Comparison of ENCODE assay signal across 13 cellular contexts in the genomic region with DNA sequence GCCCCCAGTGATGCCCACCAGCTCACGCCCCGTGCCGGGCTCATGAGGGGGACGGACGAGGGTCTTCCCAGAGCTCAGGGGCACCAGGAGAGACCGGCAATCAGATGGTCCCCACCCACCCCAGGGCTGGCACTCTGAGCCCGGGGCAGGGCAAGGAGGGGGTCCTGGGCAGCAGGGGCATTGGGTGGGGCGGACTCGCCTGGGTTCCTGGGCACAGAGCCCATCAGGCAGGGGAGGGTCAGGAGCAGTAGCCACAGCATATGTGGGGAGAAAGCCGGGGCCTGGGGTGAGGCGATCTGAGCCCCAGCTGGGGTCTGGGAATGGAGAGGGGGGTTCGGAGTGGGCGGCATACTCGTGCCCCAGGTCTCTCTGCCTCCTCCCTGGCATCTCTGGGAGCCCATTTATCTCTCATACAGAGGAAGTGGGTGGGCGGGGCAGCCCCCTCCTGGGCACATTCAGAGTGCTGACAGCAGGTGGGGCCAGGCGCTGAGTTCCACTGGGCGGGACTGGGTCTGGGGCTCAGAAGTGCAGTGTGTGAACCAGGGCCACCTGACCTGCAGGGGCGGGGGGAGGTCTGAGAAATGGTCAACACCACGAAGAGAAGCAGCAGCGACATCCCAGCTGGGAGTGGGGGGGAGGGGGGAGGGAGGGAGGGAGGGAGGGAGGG. TPM values are rescaled to one million over a fixed set of nuclear protein-coding genes. Genes with fewer than 3 reads are reported as not detected.
DNase-seq lines count a peak whose midpoint lies in the region; ATAC-seq lines count a peak whose summit lies in the region.
"Had no signal": no experiment of that assay in that cellular context is flagged by ENCODE, and none has a peak within 500 bp of the region (broad histone marks: within the 10 kb centered on the region; RNA-seq: fewer than 3 reads in every experiment).

No MANE protein-coding gene starts in this region.

- H3K79me1 ChIP-seq in mesendoderm (ENCODE audit: low read length), result no peaks in the 10 kb centered on the region

- H3K27ac ChIP-seq in mesendoderm (ENCODE audit: low read depth, low read length), result no peak overlapping the region
- H3K27ac ChIP-seq: heart right ventricle, PC-9, psoas muscle had no signal

- no peaks in the 10 kb centered on the region for H3K4me1 Mint-ChIP-seq in activated CD4-positive, alpha-beta memory T cell treated with anti-CD3 and anti-CD28 coated beads for 36 hours (ENCODE audit: low read depth)
- no peaks in the 10 kb centered on the region for H3K4me1 Mint-ChIP-seq in activated CD4-positive, alpha-beta memory T cell treated with anti-CD3 and anti-CD28 coated beads, Interleukin-2, amount 10 ng/mL, durations not matched to agents 7 days and 5 days
- no peaks in the 10 kb centered on the region for H3K4me1 Mint-ChIP-seq in activated CD8-positive, alpha-beta memory T cell treated with anti-CD3 and anti-CD28 coated beads, Interleukin-2, amount 10 ng/mL, durations not matched to agents 7 days and 5 days

- no peak overlapping the region for H2AK5ac ChIP-seq in mesendoderm (ENCODE audit: low read length)

- CTCF ChIA-PET in activated CD4-positive, alpha-beta memory T cell treated with anti-CD3 and anti-CD28 coated beads for 36 hours (lab: Charles Lee), result no interaction called here
- CTCF ChIA-PET in activated CD4-positive, alpha-beta memory T cell treated with anti-CD3 and anti-CD28 coated beads, Interleukin-2, amount 10 ng/mL, durations not matched to agents 7 days and 5 days (lab: Charles Lee), result no interaction called here
- CTCF ChIA-PET in activated CD8-positive, alpha-beta memory T cell treated with anti-CD3 and anti-CD28 coated beads, Interleukin-2, amount 10 ng/mL, durations not matched to agents 7 days and 5 days (lab: Charles Lee), result interaction anchor here (1.9 kb wide), 1 partner anchor 12 kb away, joined by 10 read pairs; no protein-coding TSS in a partner anchor

- H3K27me3 ChIP-seq in mesendoderm (ENCODE audit: insufficient read depth, low read length, poor library complexity), result no peaks in the 10 kb centered on the region

- DNase-seq in activated CD4-positive, alpha-beta memory T cell treated with anti-CD3 and anti-CD28 coated beads for 36 hours, result peak; percentile 21
- DNase-seq in activated CD4-positive, alpha-beta memory T cell treated with anti-CD3 and anti-CD28 coated beads, Interleukin-2, amount 10 ng/mL, durations not matched to agents 7 days and 5 days, result no peak
- peak; percentile 50 for DNase-seq in NCI-H510A (lab: John Stamatoyannopoulos, UW)
- peak; percentile 62 for DNase-seq in mesendoderm
- DNase-seq in NCI-H524 treated with DMSO at 0.1 percent for 48 hours (lab: John Stamatoyannopoulos, UW), result no peak
- DNase-seq in activated CD8-positive, alpha-beta memory T cell treated with anti-CD3 and anti-CD28 coated beads, Interleukin-2, amount 10 ng/mL, durations not matched to agents 7 days and 5 days, result no peak
- DNase-seq: activated T-cell treated with anti-CD3 and anti-CD28 coated beads, Interleukin-2, amount 50 U/mL, for 4 hours; GDM1; heart right ventricle; PC-9; psoas muscle had no signal

- H2BK120ac ChIP-seq in mesendoderm (ENCODE audit: low read depth, low read length), result no peak overlapping the region

- peaks cover 38% of the 10 kb centered on the region for H3K27me3 Mint-ChIP-seq in activated CD4-positive, alpha-beta memory T cell treated with anti-CD3 and anti-CD28 coated beads for 36 hours
- peaks cover 31% of the 10 kb centered on the region for H3K27me3 Mint-ChIP-seq in activated CD4-positive, alpha-beta memory T cell treated with anti-CD3 and anti-CD28 coated beads, Interleukin-2, amount 10 ng/mL, durations not matched to agents 7 days and 5 days
- peaks cover 50% of the 10 kb centered on the region for H3K27me3 Mint-ChIP-seq in activated CD8-positive, alpha-beta memory T cell treated with anti-CD3 and anti-CD28 coated beads, Interleukin-2, amount 10 ng/mL, durations not matched to agents 7 days and 5 days

- ATAC-seq in activated CD8-positive, alpha-beta memory T cell treated with anti-CD3 and anti-CD28 coated beads, Interleukin-2, amount 10 ng/mL, durations not matched to agents 7 days and 5 days, result no peak
- ATAC-seq: psoas muscle had no signal

- H3K36me3 Mint-ChIP-seq in activated CD4-positive, alpha-beta memory T cell treated with anti-CD3 and anti-CD28 coated beads for 36 hours, result no peaks in the 10 kb centered on the region
- H3K36me3 Mint-ChIP-seq in activated CD4-positive, alpha-beta memory T cell treated with anti-CD3 and anti-CD28 coated beads, Interleukin-2, amount 10 ng/mL, durations not matched to agents 7 days and 5 days (ENCODE audit: low read depth), result no peaks in the 10 kb centered on the region
- no peaks in the 10 kb centered on the region for H3K36me3 Mint-ChIP-seq in activated CD8-positive, alpha-beta memory T cell treated with anti-CD3 and anti-CD28 coated beads, Interleukin-2, amount 10 ng/mL, durations not matched to agents 7 days and 5 days

- no CpG with 5 or more reads among the region's 20 CpGs for WGBS in mesendoderm (ENCODE audit: extremely low coverage, insufficient coverage, low lambda C conversion rate)

- no peak overlapping the region for H3K18ac ChIP-seq in mesendoderm (ENCODE audit: low read length)

- no peak overlapping the region for H3K27ac Mint-ChIP-seq in activated CD4-positive, alpha-beta memory T cell treated with anti-CD3 and anti-CD28 coated beads for 36 hours
- no peak overlapping the region for H3K27ac Mint-ChIP-seq in activated CD4-positive, alpha-beta memory T cell treated with anti-CD3 and anti-CD28 coated beads, Interleukin-2, amount 10 ng/mL, durations not matched to agents 7 days and 5 days
- no peak overlapping the region for H3K27ac Mint-ChIP-seq in activated CD8-positive, alpha-beta memory T cell treated with anti-CD3 and anti-CD28 coated beads, Interleukin-2, amount 10 ng/mL, durations not matched to agents 7 days and 5 days

- no peak overlapping the region for H2BK5ac ChIP-seq in mesendoderm (ENCODE audit: low read length)

- H3K36me3 ChIP-seq in mesendoderm (ENCODE audit: control insufficient read depth, insufficient read depth, low read length), result no peaks in the 10 kb centered on the region
- H3K36me3 ChIP-seq: heart right ventricle had no signal

- H3K9ac ChIP-seq in mesendoderm (ENCODE audit: low read length), result no peak overlapping the region

- H3K4ac ChIP-seq in mesendoderm (ENCODE audit: low read depth, low read length), result no peak overlapping the region

- intact Hi-C loops in activated CD4-positive, alpha-beta memory T cell treated with anti-CD3 and anti-CD28 coated beads for 36 hours (cut with micrococcal nuclease), result no loop called here

- no peak overlapping the region for H4K8ac ChIP-seq in mesendoderm (ENCODE audit: low read depth, low read length)

- H3K4me3 Mint-ChIP-seq in activated CD4-positive, alpha-beta memory T cell treated with anti-CD3 and anti-CD28 coated beads for 36 hours, result no peak overlapping the region
- no peak overlapping the region for H3K4me3 Mint-ChIP-seq in activated CD4-positive, alpha-beta memory T cell treated with anti-CD3 and anti-CD28 coated beads, Interleukin-2, amount 10 ng/mL, durations not matched to agents 7 days and 5 days
- no peak overlapping the region for H3K4me3 Mint-ChIP-seq in activated CD8-positive, alpha-beta memory T cell treated with anti-CD3 and anti-CD28 coated beads, Interleukin-2, amount 10 ng/mL, durations not matched to agents 7 days and 5 days
- H3K4me3 Mint-ChIP-seq: activated T-cell treated with anti-CD3 and anti-CD28 coated beads, Interleukin-2, amount 50 U/mL, for 4 hours had no signal

- no peaks in the 10 kb centered on the region for H3K9me3 Mint-ChIP-seq in activated CD4-positive, alpha-beta memory T cell treated with anti-CD3 and anti-CD28 coated beads for 36 hours
- H3K9me3 Mint-ChIP-seq in activated CD4-positive, alpha-beta memory T cell treated with anti-CD3 and anti-CD28 coated beads, Interleukin-2, amount 10 ng/mL, durations not matched to agents 7 days and 5 days, result no peaks in the 10 kb centered on the region
- H3K9me3 Mint-ChIP-seq in activated CD8-positive, alpha-beta memory T cell treated with anti-CD3 and anti-CD28 coated beads, Interleukin-2, amount 10 ng/mL, durations not matched to agents 7 days and 5 days (ENCODE audit: low read depth), result no peaks in the 10 kb centered on the region
- H3K9me3 Mint-ChIP-seq: activated T-cell treated with anti-CD3 and anti-CD28 coated beads, Interleukin-2, amount 50 U/mL, for 4 hours had no signal

- H3K23ac ChIP-seq in mesendoderm (ENCODE audit: low read length), result no peak overlapping the region

- H3K4me3 ChIP-seq in mesendoderm (ENCODE audit: low read length), result no peak overlapping the region
- H3K4me3 ChIP-seq: heart right ventricle, PC-9, psoas muscle had no signal

- POLR2A ChIA-PET in activated CD4-positive, alpha-beta memory T cell treated with anti-CD3 and anti-CD28 coated beads for 36 hours (lab: Charles Lee), result no interaction called here
- POLR2A ChIA-PET in activated CD4-positive, alpha-beta memory T cell treated with anti-CD3 and anti-CD28 coated beads, Interleukin-2, amount 10 ng/mL, durations not matched to agents 7 days and 5 days (lab: Charles Lee), result no interaction called here

- no peak overlapping the region for H3K56ac ChIP-seq in mesendoderm (ENCODE audit: low read length)

- H4K5ac ChIP-seq in mesendoderm (ENCODE audit: low read length), result no peak overlapping the region

- H3K79me2 ChIP-seq in mesendoderm (ENCODE audit: control insufficient read depth, insufficient read depth, low read length), result no peaks in the 10 kb centered on the region

- no peaks in the 10 kb centered on the region for H3K4me1 ChIP-seq in mesendoderm (ENCODE audit: control insufficient read depth, low read depth, low read length)
- H3K4me1 ChIP-seq: psoas muscle had no signal

- no peak overlapping the region for H2BK15ac ChIP-seq in mesendoderm (replicated peaks; ENCODE audit: low read depth)

- H3K4me2 ChIP-seq in mesendoderm (ENCODE audit: low read length), result no peak overlapping the region
- H3K4me2 ChIP-seq: PC-9 had no signal

RNA-seq across cellular contexts. Expression of a gene that starts 20.5 kb away (rescaled TPM):
- total RNA-seq in activated CD4-positive, alpha-beta memory T cell treated with anti-CD3 and anti-CD28 coated beads for 36 hours, result 100 to 1,000 TPM; 248 to 249 TPM
- 100 to 1,000 TPM; 198 to 199 TPM for total RNA-seq in activated CD4-positive, alpha-beta memory T cell treated with anti-CD3 and anti-CD28 coated beads, Interleukin-2, amount 10 ng/mL, durations not matched to agents 7 days and 5 days
- polyA plus RNA-seq in mesendoderm (2013, experiment 1 of 2), result 247 TPM
- polyA plus RNA-seq in mesendoderm (2013, experiment 2 of 2), result 242 TPM
- total RNA-seq in activated CD8-positive, alpha-beta memory T cell treated with anti-CD3 and anti-CD28 coated beads, Interleukin-2, amount 10 ng/mL, durations not matched to agents 7 days and 5 days, result 100 to 1,000 TPM; 224 to 253 TPM

RNA-seq across cellular contexts. Expression of a gene that starts 33.1 kb away (rescaled TPM):
- total RNA-seq in activated CD4-positive, alpha-beta memory T cell treated with anti-CD3 and anti-CD28 coated beads for 36 hours, result not detected
- total RNA-seq in activated CD4-positive, alpha-beta memory T cell treated with anti-CD3 and anti-CD28 coated beads, Interleukin-2, amount 10 ng/mL, durations not matched to agents 7 days and 5 days, result not detected
- not detected for polyA plus RNA-seq in mesendoderm (2013, experiment 1 of 2)
- polyA plus RNA-seq in mesendoderm (2013, experiment 2 of 2), result not detected
- not detected for total RNA-seq in activated CD8-positive, alpha-beta memory T cell treated with anti-CD3 and anti-CD28 coated beads, Interleukin-2, amount 10 ng/mL, durations not matched to agents 7 days and 5 days
- total RNA-seq: endothelial cell of umbilical vein, PC-9, temporal lobe had no signal
- polyA plus RNA-seq: endothelial cell of umbilical vein had no signal

RNA-seq across cellular contexts. Expression of a gene that starts 44.5 kb away (rescaled TPM):
- under 1 TPM; 0.17 to 0.31 TPM for total RNA-seq in activated CD4-positive, alpha-beta memory T cell treated with anti-CD3 and anti-CD28 coated beads for 36 hours
- 1 to 10 TPM; 3.4 to 3.9 TPM for total RNA-seq in activated CD4-positive, alpha-beta memory T cell treated with anti-CD3 and anti-CD28 coated beads, Interleukin-2, amount 10 ng/mL, durations not matched to agents 7 days and 5 days
- 1.7 TPM for polyA plus RNA-seq in mesendoderm (2013, experiment 1 of 2)
- polyA plus RNA-seq in mesendoderm (2013, experiment 2 of 2), result 1.3 TPM
- under 1 TPM; 0.45 to 0.53 TPM for total RNA-seq in activated CD8-positive, alpha-beta memory T cell treated with anti-CD3 and anti-CD28 coated beads, Interleukin-2, amount 10 ng/mL, durations not matched to agents 7 days and 5 days

RNA-seq across cellular contexts. Expression of a gene that starts 48.4 kb away (rescaled TPM):
- not detected for total RNA-seq in activated CD4-positive, alpha-beta memory T cell treated with anti-CD3 and anti-CD28 coated beads for 36 hours
- total RNA-seq in activated CD4-positive, alpha-beta memory T cell treated with anti-CD3 and anti-CD28 coated beads, Interleukin-2, amount 10 ng/mL, durations not matched to agents 7 days and 5 days, result not detected
- not detected for polyA plus RNA-seq in mesendoderm (2013, experiment 1 of 2)
- polyA plus RNA-seq in mesendoderm (2013, experiment 2 of 2), result not detected
- not detected for total RNA-seq in activated CD8-positive, alpha-beta memory T cell treated with anti-CD3 and anti-CD28 coated beads, Interleukin-2, amount 10 ng/mL, durations not matched to agents 7 days and 5 days
- total RNA-seq: endothelial cell of umbilical vein, PC-9, temporal lobe had no signal
- polyA plus RNA-seq: endothelial cell of umbilical vein had no signal

RNA-seq across cellular contexts. Expression of a gene that starts 59.0 kb away (rescaled TPM):
- total RNA-seq in activated CD4-positive, alpha-beta memory T cell treated with anti-CD3 and anti-CD28 coated beads for 36 hours, result not detected
- not detected for total RNA-seq in activated CD4-positive, alpha-beta memory T cell treated with anti-CD3 and anti-CD28 coated beads, Interleukin-2, amount 10 ng/mL, durations not matched to agents 7 days and 5 days
- polyA plus RNA-seq in mesendoderm (2013, experiment 1 of 2), result not detected
- polyA plus RNA-seq in mesendoderm (2013, experiment 2 of 2), result not detected
- total RNA-seq in activated CD8-positive, alpha-beta memory T cell treated with anti-CD3 and anti-CD28 coated beads, Interleukin-2, amount 10 ng/mL, durations not matched to agents 7 days and 5 days, result not detected
- total RNA-seq: endothelial cell of umbilical vein, PC-9, temporal lobe had no signal
- polyA plus RNA-seq: endothelial cell of umbilical vein had no signal

Comparison
In these comparisons a context has a peak if more than half of its experiments do, and no peak if none do; other contexts are left out.
1. DNase-seq: peak in activated CD4-positive, alpha-beta memory T cell treated with anti-CD3 and anti-CD28 coated beads for 36 hours (single experiment), NCI-H510A (single experiment) and mesendoderm (single experiment); none in activated CD4-positive, alpha-beta memory T cell treated with anti-CD3 and anti-CD28 coated beads, Interleukin-2, amount 10 ng/mL, durations not matched to agents 7 days and 5 days (single experiment), NCI-H524 treated with DMSO at 0.1 percent for 48 hours (single experiment) and activated CD8-positive, alpha-beta memory T cell treated with anti-CD3 and anti-CD28 coated beads, Interleukin-2, amount 10 ng/mL, durations not matched to agents 7 days and 5 days (single experiment).